In genomic region chr1:94698759-94699502, GRCh38 we compare ENCODE assay signal across 1 cellular context.
TF ChIP-seq lines count a peak whose summit lies in the region.

No MANE protein-coding gene starts in this region.

TF ChIP-seq in HepG2, 621 proteins besides CTCF, POLR2A, EP300 and RAD21 (continued from another document and continues in another):
- no peak for TF ChIP-seq DRAP1 (CRISPR knock-in tag; IDR thresholded peaks at IDR 0.05)
- no peak for TF ChIP-seq DMTF1 (CRISPR knock-in tag; IDR thresholded peaks at IDR 0.05)
- no peak for TF ChIP-seq ZFAT (CRISPR knock-in tag; conservative IDR thresholded peaks at IDR 0.05)
- no peak for TF ChIP-seq EED (CRISPR knock-in tag; IDR thresholded peaks at IDR 0.05)
- TF ChIP-seq IRF9 (CRISPR knock-in tag; IDR thresholded peaks at IDR 0.05; ENCODE audit: borderline replicate concordance): no peak
- 0 out of 2 replicates have a peak, but pooled peaks have one; percentile 49 for TF ChIP-seq NCOA1 (CRISPR knock-in tag; IDR thresholded peaks at IDR 0.05)
- peak; percentile 50; the same call in 1 of the 2 replicates for TF ChIP-seq ZNF629 (CRISPR knock-in tag; conservative IDR thresholded peaks at IDR 0.05)
- TF ChIP-seq KMT2A (CRISPR knock-in tag; IDR thresholded peaks at IDR 0.05): no peak
- TF ChIP-seq ELK4 (CRISPR knock-in tag; IDR thresholded peaks at IDR 0.05; ENCODE audit: borderline replicate concordance): no peak
- peak; percentile 74 for TF ChIP-seq ARID3A (IDR thresholded peaks at IDR 0.05; ENCODE audit: low read depth, low read length)
- TF ChIP-seq ZSCAN25 (CRISPR knock-in tag; IDR thresholded peaks at IDR 0.05): no peak
- TF ChIP-seq ARID2 (CRISPR knock-in tag; IDR thresholded peaks at IDR 0.05; ENCODE audit: borderline replicate concordance): no peak
- no peak for TF ChIP-seq ZKSCAN5 (CRISPR knock-in tag; IDR thresholded peaks at IDR 0.05)
- TF ChIP-seq CBX1 (IDR thresholded peaks at IDR 0.05; ENCODE audit: low read depth): no peak
- TF ChIP-seq HBP1 (CRISPR knock-in tag; IDR thresholded peaks at IDR 0.05; ENCODE audit: low read depth): no peak
- no peak for TF ChIP-seq PAX8 (CRISPR knock-in tag; IDR thresholded peaks at IDR 0.05; ENCODE audit: borderline replicate concordance)
- no peak; the same call in 1 of the 2 replicates for TF ChIP-seq GABPB1 (CRISPR knock-in tag; IDR thresholded peaks at IDR 0.05)
- TF ChIP-seq ATF1 (CRISPR knock-in tag; IDR thresholded peaks at IDR 0.05): no peak
- no peak for TF ChIP-seq ZBTB38 (CRISPR knock-in tag; IDR thresholded peaks at IDR 0.05)
- TF ChIP-seq ZBTB1 (CRISPR knock-in tag; IDR thresholded peaks at IDR 0.05; ENCODE audit: borderline replicate concordance): no peak
- peak; percentile 91 for TF ChIP-seq PITX1 (CRISPR knock-in tag; IDR thresholded peaks at IDR 0.05)
- TF ChIP-seq SNRNP70 (IDR thresholded peaks at IDR 0.05; ENCODE audit: low read depth, low read length): no peak
- no peak for TF ChIP-seq ZNF362 (CRISPR knock-in tag; IDR thresholded peaks at IDR 0.05; ENCODE audit: borderline replicate concordance)
- no peak for TF ChIP-seq CENPT (CRISPR knock-in tag; IDR thresholded peaks at IDR 0.05; ENCODE audit: low read depth)
- TF ChIP-seq TCF7L2 (IDR thresholded peaks at IDR 0.05; ENCODE audit: low read depth, low read length): no peak
- no peak for TF ChIP-seq ARNTL (CRISPR knock-in tag; IDR thresholded peaks at IDR 0.05)
- no peak for TF ChIP-seq SMARCC2 (IDR thresholded peaks at IDR 0.05)
- TF ChIP-seq ZC3H13 (CRISPR knock-in tag; IDR thresholded peaks at IDR 0.05): no peak
- no peak for TF ChIP-seq TGIF2 (CRISPR knock-in tag; IDR thresholded peaks at IDR 0.05)
- 0 out of 2 replicates have a peak, but pooled peaks have one; percentile 34 for TF ChIP-seq ZNF503 (CRISPR knock-in tag; IDR thresholded peaks at IDR 0.05)
- no peak for TF ChIP-seq ZNF576 (CRISPR knock-in tag; IDR thresholded peaks at IDR 0.05)
- no peak for TF ChIP-seq GATAD1 (CRISPR knock-in tag; IDR thresholded peaks at IDR 0.05)
- TF ChIP-seq POGK (CRISPR knock-in tag; conservative IDR thresholded peaks at IDR 0.05): no peak
- no peak for TF ChIP-seq SNAPC2 (CRISPR knock-in tag; IDR thresholded peaks at IDR 0.05)
- TF ChIP-seq ZHX2 (IDR thresholded peaks at IDR 0.05; ENCODE audit: low read depth): no peak
- TF ChIP-seq ZHX2 (CRISPR knock-in tag; IDR thresholded peaks at IDR 0.05; ENCODE audit: borderline replicate concordance): no peak
- TF ChIP-seq MYC (CRISPR knock-in tag; IDR thresholded peaks at IDR 0.05; ENCODE audit: borderline replicate concordance): no peak
- no peak for TF ChIP-seq TRIM22 (IDR thresholded peaks at IDR 0.05)
